ENCODE assay signal across 16 cellular contexts in genomic region chr1:181551249-181551648, GRCh38.
DNase-seq lines count a peak whose midpoint lies in the region; ATAC-seq and TF ChIP-seq lines count a peak whose summit lies in the region.
"Had no signal": no experiment of that assay in that cellular context is flagged by ENCODE, and none has a peak within 500 bp of the region (broad histone marks: within the 10 kb centered on the region; RNA-seq: fewer than 3 reads in every experiment).

No MANE protein-coding gene starts in this region.

- H2BK15ac ChIP-seq in IMR-90 (ENCODE audit: low read depth, low read length): no peak overlapping the region

- no peak overlapping the region for H2AK5ac ChIP-seq in IMR-90 (ENCODE audit: low read depth, low read length)

- no TSS peak for BruUV-seq in IMR-90 (replicated peaks; lab: Mats Ljungman, UMichigan)

- no peak overlapping the region for H4K5ac ChIP-seq in IMR-90 (ENCODE audit: low read depth, low read length)

- no peak for TF ChIP-seq POLR2A in IMR-90 (IDR thresholded peaks at IDR 0.05; ENCODE audit: low read depth, low read length)
- TF ChIP-seq POLR2A in Peyer's patch (IDR thresholded peaks at IDR 0.05): no peak

- TF ChIP-seq RAD21 in IMR-90 (IDR thresholded peaks at IDR 0.05; ENCODE audit: low read length): no peak

- no peak overlapping the region for H3K18ac ChIP-seq in IMR-90 (ENCODE audit: low read depth, low read length)

- H3K4me3 Mint-ChIP-seq in activated T-helper 17 cell treated with anti-CD3 and anti-CD28 coated beads, Interleukin-2, amount 50 U/mL, for 72 hours: no peak overlapping the region
- H3K4me3 Mint-ChIP-seq: activated CD8-positive, alpha-beta T cell treated with anti-CD3 and anti-CD28 coated beads for 36 hours; central memory CD8-positive, alpha-beta T cell; stimulated activated naive CD8-positive, alpha-beta T cell treated with anti-CD3 and anti-CD28 coated beads, Interleukin-15, Interleukin-2, amounts not matched to agents 100 ng/mL and 50 ng/mL, for 24 hours had no signal

- peak; percentile 35; the same call in 1 of the 2 replicates for ATAC-seq in IMR-90 (ENCODE audit: low read depth)
- no peak for ATAC-seq in GM19324 (IDR thresholded peaks at IDR 0.05; ENCODE audit: low FRiP score, unreplicated experiment)
- no peak for ATAC-seq in activated T-helper 17 cell treated with anti-CD3 and anti-CD28 coated beads, Interleukin-2, amount 50 U/mL, for 72 hours (replicated peaks)
- ATAC-seq: activated CD8-positive, alpha-beta T cell treated with anti-CD3 and anti-CD28 coated beads for 36 hours; right cardiac atrium had no signal

- H3K36me3 Mint-ChIP-seq in activated T-helper 17 cell treated with anti-CD3 and anti-CD28 coated beads, Interleukin-2, amount 50 U/mL, for 72 hours (ENCODE audit: low read depth): no peaks in the 10 kb centered on the region

- H4K8ac ChIP-seq in IMR-90 (ENCODE audit: low read depth in 2 of 2, low read length in 2 of 2): no peak overlapping the region

- H3K27ac ChIP-seq in IMR-90 (ENCODE audit: insufficient read depth, low read length): no peak overlapping the region
- no peak overlapping the region for H3K27ac ChIP-seq in Peyer's patch
- H3K27ac ChIP-seq: GM23248, HL-60 had no signal

- dilution Hi-C loops in IMR-90 (cut with HindIII; ENCODE audit: low sequenced_read_pairs, unreplicated experiment): no loop called here

- H3K27me3 Mint-ChIP-seq in activated T-helper 17 cell treated with anti-CD3 and anti-CD28 coated beads, Interleukin-2, amount 50 U/mL, for 72 hours: peaks cover 29% of the 10 kb centered on the region

- no peak overlapping the region for H4K91ac ChIP-seq in IMR-90 (ENCODE audit: insufficient read depth, low read depth, low read length)

- whole genome bisulfite sequencing in IMR-90 (ENCODE audit: extremely low coverage in 2 of 2, insufficient read length in 1 of 2), 2 experiments: 0% methylated on average over 2 of the region's 6 CpGs; no CpG with 5 or more reads in 1 of the 2 experiments

- no peak for TF ChIP-seq CTCF in IMR-90 (conservative IDR thresholded peaks at IDR 0.05; ENCODE audit: low read depth, low read length)
- no peak for TF ChIP-seq CTCF in Peyer's patch (IDR thresholded peaks at IDR 0.05)

- in situ Hi-C loops in IMR-90 (cut with MboI; ENCODE audit: low sequenced_read_pairs): no loop called here

- H3K4me1 Mint-ChIP-seq in activated T-helper 17 cell treated with anti-CD3 and anti-CD28 coated beads, Interleukin-2, amount 50 U/mL, for 72 hours: no peaks in the 10 kb centered on the region
- H3K4me1 Mint-ChIP-seq: central memory CD8-positive, alpha-beta T cell had no signal

- no peak for DNase-seq in IMR-90
- peak in 2 of 3 donors; percentile 29 to 53 for DNase-seq in Peyer's patch
- peak; percentile 50 to 58 for DNase-seq in hippocampal formation (lab: John Stamatoyannopoulos, UW)
- peak; percentile 73 for DNase-seq in retina
- no peak for DNase-seq in SW480 (ENCODE audit: low spot score)
- DNase-seq: activated CD8-positive, alpha-beta T cell treated with anti-CD3 and anti-CD28 coated beads for 36 hours; activated gamma-delta T cell; GM23248; NCI-H526; T1000 had no signal

- no peak overlapping the region for H3K14ac ChIP-seq in IMR-90 (replicated peaks; ENCODE audit: low read depth, low read length)

- H2BK5ac ChIP-seq in IMR-90 (ENCODE audit: low read depth, low read length, poor library complexity, severe bottlenecking): no peak overlapping the region

- H3K36me3 ChIP-seq in IMR-90 (ENCODE audit: control insufficient read depth, insufficient read depth, low read length) (no peaks in the 10 kb centered on the region), Peyer's patch (no peaks in the 10 kb centered on the region)

- H2BK20ac ChIP-seq in IMR-90 (ENCODE audit: low read depth, low read length): no peak overlapping the region

- H3K27me3 ChIP-seq in IMR-90 (ENCODE audit: control insufficient read depth, insufficient read depth, low read length) (no peaks in the 10 kb centered on the region), Peyer's patch (no peaks in the 10 kb centered on the region)

- H3K9me3 ChIP-seq in IMR-90 (ENCODE audit: control insufficient read depth, insufficient read depth, low read length) (no peaks in the 10 kb centered on the region), Peyer's patch (no peaks in the 10 kb centered on the region)

- H3K4me3 ChIP-seq in IMR-90 (ENCODE audit: insufficient read depth, low read depth, low read length): no peak overlapping the region
- H3K4me3 ChIP-seq in Peyer's patch: no peak overlapping the region
- H3K4me3 ChIP-seq: GM23248 had no signal

- H3K4me1 ChIP-seq in IMR-90 (ENCODE audit: control insufficient read depth, insufficient read depth, low read length) (no peaks in the 10 kb centered on the region), Peyer's patch (no peaks in the 10 kb centered on the region)

- no peak overlapping the region for H3K4me2 ChIP-seq in IMR-90 (ENCODE audit: low read depth, low read length)

- no peak overlapping the region for H2BK120ac ChIP-seq in IMR-90 (ENCODE audit: low read depth, low read length)

- no peaks in the 10 kb centered on the region for H3K9me3 Mint-ChIP-seq in activated T-helper 17 cell treated with anti-CD3 and anti-CD28 coated beads, Interleukin-2, amount 50 U/mL, for 72 hours
- H3K9me3 Mint-ChIP-seq: activated CD8-positive, alpha-beta T cell treated with anti-CD3 and anti-CD28 coated beads for 36 hours; stimulated activated naive CD8-positive, alpha-beta T cell treated with anti-CD3 and anti-CD28 coated beads, Interleukin-15, Interleukin-2, amounts not matched to agents 100 ng/mL and 50 ng/mL, for 24 hours had no signal

- H2AK9ac ChIP-seq in IMR-90 (replicated peaks; ENCODE audit: low read depth, low read length, poor library complexity): no peak overlapping the region

- no peak overlapping the region for H3K23ac ChIP-seq in IMR-90 (ENCODE audit: low read depth, low read length)

- POLR2A ChIA-PET in IMR-90 (lab: Charles Lee; ENCODE audit: unreplicated experiment): no interaction called here

- intact Hi-C loops in IMR-90 (cut with micrococcal nuclease): no loop called here

- no peak overlapping the region for H3K4ac ChIP-seq in IMR-90 (ENCODE audit: low read depth, low read length)

- no peak overlapping the region for H3K27ac Mint-ChIP-seq in activated T-helper 17 cell treated with anti-CD3 and anti-CD28 coated beads, Interleukin-2, amount 50 U/mL, for 72 hours
- H3K27ac Mint-ChIP-seq: activated CD8-positive, alpha-beta T cell treated with anti-CD3 and anti-CD28 coated beads for 36 hours; stimulated activated naive CD8-positive, alpha-beta T cell treated with anti-CD3 and anti-CD28 coated beads, Interleukin-15, Interleukin-2, amounts not matched to agents 100 ng/mL and 50 ng/mL, for 24 hours had no signal

- H3K79me1 ChIP-seq in IMR-90 (ENCODE audit: low read depth in 1 of 2, low read length in 2 of 2): no peaks in the 10 kb centered on the region

- no peak overlapping the region for H3K56ac ChIP-seq in IMR-90 (ENCODE audit: extremely low read depth, insufficient read depth, low read length)

- H4K20me1 ChIP-seq in IMR-90 (ENCODE audit: insufficient read depth, low read length): no peaks in the 10 kb centered on the region

- no peaks in the 10 kb centered on the region for H3K9me1 ChIP-seq in IMR-90 (ENCODE audit: insufficient read depth, low read length)

- H3K9ac ChIP-seq in IMR-90 (ENCODE audit: low read depth, low read length): no peak overlapping the region
- H3K9ac ChIP-seq: GM23248 had no signal

- no peak overlapping the region for H2AFZ ChIP-seq in IMR-90 (replicated peaks; ENCODE audit: low read length, poor library complexity)
- H2AFZ ChIP-seq: GM23248 had no signal

- CTCF ChIA-PET in IMR-90 (lab: Yijun Ruan, JAX): no interaction called here

TF ChIP-seq in IMR-90, 13 proteins besides CTCF, POLR2A, EP300 and RAD21:
- TF ChIP-seq USF2 (IDR thresholded peaks at IDR 0.05; ENCODE audit: low read depth, low read length) (no peak), CEBPB (IDR thresholded peaks at IDR 0.05; ENCODE audit: low read depth, low read length) (no peak), FOS (IDR thresholded peaks at IDR 0.05; ENCODE audit: low read depth, low read length) (no peak), MXI1 (IDR thresholded peaks at IDR 0.05; ENCODE audit: borderline replicate concordance, low read depth, low read length) (no peak), SMC3 (IDR thresholded peaks at IDR 0.05; ENCODE audit: low read depth, low read length) (no peak), NFE2L2 (IDR thresholded peaks at IDR 0.05; ENCODE audit: low read depth, low read length) (no peak), ELK1 (IDR thresholded peaks at IDR 0.05; ENCODE audit: borderline replicate concordance, low read depth, low read length) (no peak), BHLHE40 (IDR thresholded peaks at IDR 0.05; ENCODE audit: low read depth, low read length) (no peak), MAZ (IDR thresholded peaks at IDR 0.05; ENCODE audit: borderline replicate concordance, low read depth, low read length) (no peak), CHD1 (IDR thresholded peaks at IDR 0.05; ENCODE audit: low read depth, low read length) (no peak), MAFK (IDR thresholded peaks at IDR 0.05; ENCODE audit: low read depth, low read length) (no peak)

Comparison
In these comparisons a context has a peak if more than half of its experiments do, and no peak if none do; other contexts are left out.
1. DNase-seq: peak in Peyer's patch (2 of 3), hippocampal formation (2 of 2) and retina (single experiment); none in IMR-90 (single experiment) and SW480 (single experiment).